In genomic region chr9:127506117-127506813, GRCh38 we compare ENCODE assay signal across 1 cellular context.
TF ChIP-seq lines count a peak whose summit lies in the region.

No MANE protein-coding gene starts in this region.

TF ChIP-seq in A549, 52 proteins besides CTCF, POLR2A, EP300 and RAD21 (continued from another document):
- TF ChIP-seq E2F6 (IDR thresholded peaks at IDR 0.05; ENCODE audit: borderline replicate concordance, low read depth): no peak
- TF ChIP-seq, protein P1, sequence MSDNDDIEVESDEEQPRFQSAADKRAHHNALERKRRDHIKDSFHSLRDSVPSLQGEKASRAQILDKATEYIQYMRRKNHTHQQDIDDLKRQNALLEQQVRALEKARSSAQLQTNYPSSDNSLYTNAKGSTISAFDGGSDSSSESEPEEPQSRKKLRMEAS (IDR thresholded peaks at IDR 0.05): no peak
TF ChIP-seq in A549: peak in this region for 0.
